ENCODE assay signal across 9 cellular contexts in genomic region chr10:27223964-27224363, GRCh38. TPM values are rescaled to one million over a fixed set of nuclear protein-coding genes. Genes with fewer than 3 reads are reported as not detected.
DNase-seq lines count a peak whose midpoint lies in the region; ATAC-seq and TF ChIP-seq lines count a peak whose summit lies in the region.
"Had no signal": no experiment of that assay in that cellular context is flagged by ENCODE, and none has a peak within 500 bp of the region (broad histone marks: within the 10 kb centered on the region; RNA-seq: fewer than 3 reads in every experiment).

No MANE protein-coding gene starts in this region.

- H3K36me3 ChIP-seq in Loucy (ENCODE audit: insufficient read depth, low read length) (peaks cover 46% of the 10 kb centered on the region), spleen (peaks cover 0 to 71% (median 45%) of the 10 kb centered on the region in 6 donors)

- intact Hi-C loops in activated CD8-positive, alpha-beta T cell treated with anti-CD3 and anti-CD28 coated beads for 36 hours (cut with micrococcal nuclease): loop anchor here (10.0 kb wide), 1 partner anchor 141 kb away; no protein-coding TSS in a partner anchor
- intact Hi-C loops in spleen (cut with DNase I; ENCODE audit: low total_unique reads): no loop called here

- WGBS in spleen, 5 donors: 69 to 86% (median 80%) methylated on average over 5 of the region's 5 CpGs

- H3K4me2 ChIP-seq in Loucy (ENCODE audit: low read depth, low read length, poor library complexity, severe bottlenecking): no peak overlapping the region

- no peak overlapping the region for H3K9ac ChIP-seq in Loucy (ENCODE audit: low read depth, low read length, poor library complexity, severe bottlenecking)

- H3K4me3 Mint-ChIP-seq in activated CD8-positive, alpha-beta T cell treated with anti-CD3 and anti-CD28 coated beads for 36 hours: no peak overlapping the region
- H3K4me3 Mint-ChIP-seq: stimulated activated naive CD8-positive, alpha-beta T cell treated with anti-CD3 and anti-CD28 coated beads, Interleukin-15, Interleukin-2, amounts not matched to agents 100 ng/mL and 50 ng/mL, for 24 hours had no signal

- TF ChIP-seq CTCF in Loucy (conservative IDR thresholded peaks at IDR 0.05; ENCODE audit: low read length) (peak; percentile 73), foreskin keratinocyte (conservative IDR thresholded peaks at IDR 0.05) (peak; percentile 69), spleen (IDR thresholded peaks at IDR 0.05 in 8 of 11, conservative IDR thresholded peaks at IDR 0.05 in 3 of 11) (peak in 9 of 11 experiments; percentile 24 to 62 (median 54))
- TF ChIP-seq CTCF in activated CD8-positive, alpha-beta T cell treated with anti-CD3 and anti-CD28 coated beads for 36 hours (IDR thresholded peaks at IDR 0.05): peak; percentile 76

- H3K27ac ChIP-seq in foreskin keratinocyte (no peak overlapping the region), spleen (no peak overlapping the region)

- no peak for TF ChIP-seq POLR2A in spleen (IDR thresholded peaks at IDR 0.05)

- no peak overlapping the region for H3K4me3 ChIP-seq in Loucy (ENCODE audit: low read length, poor library complexity, severe bottlenecking)
- no peak overlapping the region for H3K4me3 ChIP-seq in spleen

- peaks cover 18% of the 10 kb centered on the region for H3K36me3 Mint-ChIP-seq in activated CD8-positive, alpha-beta T cell treated with anti-CD3 and anti-CD28 coated beads for 36 hours (ENCODE audit: low read depth)

- no peak overlapping the region for H2AFZ ChIP-seq in Loucy (ENCODE audit: low read length)

- CTCF ChIA-PET in activated CD8-positive, alpha-beta T cell treated with anti-CD3 and anti-CD28 coated beads for 36 hours (lab: Charles Lee): interaction anchor here (0.6 to 2.6 kb wide), 31 partner anchors 8 to 1460 kb away, joined by 3 to 41 read pairs (median 3); no protein-coding TSS in a partner anchor

- H4K20me1 ChIP-seq in Loucy (ENCODE audit: insufficient read depth, low read length, poor library complexity, severe bottlenecking): no peaks in the 10 kb centered on the region

- H3K4me1 ChIP-seq in Loucy (ENCODE audit: insufficient read depth, low read length, poor library complexity, severe bottlenecking) (peaks cover 8% of the 10 kb centered on the region), foreskin keratinocyte (no peaks in the 10 kb centered on the region), spleen (peaks cover 0 to 35% (median 0%) of the 10 kb centered on the region in 6 donors)

- no peak overlapping the region for H3K27ac Mint-ChIP-seq in activated CD8-positive, alpha-beta T cell treated with anti-CD3 and anti-CD28 coated beads for 36 hours
- H3K27ac Mint-ChIP-seq: stimulated activated naive CD8-positive, alpha-beta T cell treated with anti-CD3 and anti-CD28 coated beads, Interleukin-15, Interleukin-2, amounts not matched to agents 100 ng/mL and 50 ng/mL, for 24 hours had no signal

- H3K27me3 ChIP-seq in Loucy (ENCODE audit: insufficient read depth, low read length, poor library complexity, severe bottlenecking) (no peaks in the 10 kb centered on the region), foreskin keratinocyte (no peaks in the 10 kb centered on the region), spleen (replicated peaks in 1 of 7) (no peaks in the 10 kb centered on the region)

- H3K9me2 ChIP-seq in Loucy (replicated peaks; ENCODE audit: low read depth, low read length): no peaks in the 10 kb centered on the region

- H3K4me1 Mint-ChIP-seq in activated CD8-positive, alpha-beta T cell treated with anti-CD3 and anti-CD28 coated beads for 36 hours (ENCODE audit: low read depth): peaks cover 19% of the 10 kb centered on the region

- DNase-seq in NCI-H2196 (lab: John Stamatoyannopoulos, UW; ENCODE audit: unreplicated experiment): peak; percentile 25
- no peak for DNase-seq in NCI-H2196 treated with DMSO at 0.1 percent for 48 hours (lab: John Stamatoyannopoulos, UW; ENCODE audit: unreplicated experiment)
- peak; percentile 64 for DNase-seq in activated CD8-positive, alpha-beta T cell treated with anti-CD3 and anti-CD28 coated beads for 36 hours
- DNase-seq in foreskin keratinocyte: peak in 1 of 2 donors; percentile 8
- peak; percentile 79 for DNase-seq in spleen
- no peak for DNase-seq in mesenteric fat pad (ENCODE audit: low spot score)

- H3K9me3 Mint-ChIP-seq in activated CD8-positive, alpha-beta T cell treated with anti-CD3 and anti-CD28 coated beads for 36 hours: no peaks in the 10 kb centered on the region
- H3K9me3 Mint-ChIP-seq: stimulated activated naive CD8-positive, alpha-beta T cell treated with anti-CD3 and anti-CD28 coated beads, Interleukin-15, Interleukin-2, amounts not matched to agents 100 ng/mL and 50 ng/mL, for 24 hours had no signal

- H3F3A ChIP-seq in Loucy (ENCODE audit: low read depth): no peaks in the 10 kb centered on the region

- no peaks in the 10 kb centered on the region for H3K79me2 ChIP-seq in Loucy (ENCODE audit: insufficient read depth, low read length)

- POLR2A ChIA-PET in activated CD8-positive, alpha-beta T cell treated with anti-CD3 and anti-CD28 coated beads for 36 hours (lab: Charles Lee): interaction anchor here (0.5 to 0.8 kb wide), 3 partner anchors 16 to 23 kb away, joined by 3 read pairs; no protein-coding TSS in a partner anchor

- H3K9me3 ChIP-seq in Loucy (ENCODE audit: insufficient read depth, low read depth, low read length): no peaks in the 10 kb centered on the region
- H3K9me3 ChIP-seq in spleen: no peaks in the 10 kb centered on the region

- peak; percentile 55 for ATAC-seq in activated CD8-positive, alpha-beta T cell treated with anti-CD3 and anti-CD28 coated beads for 36 hours
- ATAC-seq in foreskin keratinocyte (peak; percentile 75), GM21619 (IDR thresholded peaks at IDR 0.05; ENCODE audit: unreplicated experiment) (no peak)

- no peaks in the 10 kb centered on the region for H3K27me3 Mint-ChIP-seq in activated CD8-positive, alpha-beta T cell treated with anti-CD3 and anti-CD28 coated beads for 36 hours
- H3K27me3 Mint-ChIP-seq: stimulated activated naive CD8-positive, alpha-beta T cell treated with anti-CD3 and anti-CD28 coated beads, Interleukin-15, Interleukin-2, amounts not matched to agents 100 ng/mL and 50 ng/mL, for 24 hours had no signal

RNA-seq across cellular contexts. Expression of gene ACBD5, which starts 16.6 kb away (rescaled TPM):
- total RNA-seq in activated CD8-positive, alpha-beta T cell treated with anti-CD3 and anti-CD28 coated beads for 36 hours: 10 to 100 TPM; 17.0 to 19.0 TPM
- total RNA-seq in foreskin keratinocyte: 17.1 and 19.0 TPM in 2 replicates
- 5.2 and 6.7 TPM in 2 replicates for polyA plus RNA-seq in foreskin keratinocyte
- 10 to 100 TPM; 20.8 to 31.2 (median 23.7) TPM for total RNA-seq in spleen
- 10 to 100 TPM in 1 of 3 donors, 1 to 10 TPM in 2; 7.7 to 12.6 (median 8.4) TPM for polyA plus RNA-seq in spleen
- total RNA-seq in mesenteric fat pad: 26.6 TPM

Comparison
In these comparisons a context has a peak if more than half of its experiments do, and no peak if none do; other contexts are left out.
1. DNase-seq: peak in NCI-H2196 (single experiment), activated CD8-positive, alpha-beta T cell treated with anti-CD3 and anti-CD28 coated beads for 36 hours (single experiment) and spleen (single experiment); none in NCI-H2196 treated with DMSO at 0.1 percent for 48 hours (single experiment) and mesenteric fat pad (single experiment).
2. Peak in every context shown above with its lines, with median percentiles within 50 percentile points of each other: CTCF ChIP-seq.